ENCODE assay signal across 28 cellular contexts in genomic region chr10:92219516-92219915, GRCh38.
"Had no signal": no experiment of that assay in that cellular context is flagged by ENCODE, and none has a peak within 500 bp of the region (broad histone marks: within the 10 kb centered on the region; RNA-seq: fewer than 3 reads in every experiment).

No MANE protein-coding gene starts in this region.

- H3K27me3 ChIP-seq: esophagus squamous epithelium, neural progenitor cell, right atrium auricular region, stomach, thyroid gland, vagina had no signal

- FAIRE-seq: endometrium, frontal cortex, keratinocyte had no signal

- H3K27ac ChIP-seq: esophagus squamous epithelium, neural progenitor cell, parathyroid adenoma, right atrium auricular region, stomach, thyroid gland, vagina had no signal

- H3K4me3 ChIP-seq: esophagus squamous epithelium, lung, mucosa of descending colon, neural progenitor cell, right atrium auricular region, stomach, thyroid gland, vagina had no signal

- H3K4me1 ChIP-seq: parathyroid adenoma, right atrium auricular region, stomach, thyroid gland, vagina had no signal

- H3K9me3 Mint-ChIP-seq: effector memory CD8-positive, alpha-beta T cell; mesothelial cell of epicardium; naive B cell; nephron; neural progenitor cell; stimulated activated effector memory CD8-positive, alpha-beta T cell treated with anti-CD3 and anti-CD28 coated beads, Interleukin-12 subunit alpha, Interleukin-12 subunit beta, amount 100 ng/mL, for 72 hours had no signal

- H3K36me3 ChIP-seq: neural progenitor cell, right atrium auricular region, vagina had no signal

- H2AFZ ChIP-seq: neural progenitor cell, parathyroid adenoma had no signal

- ATAC-seq: effector memory CD8-positive, alpha-beta T cell; left lobe of liver; mucosa of descending colon; sciatic nerve; stimulated activated effector memory CD8-positive, alpha-beta T cell treated with anti-CD3 and anti-CD28 coated beads, Interleukin-12 subunit alpha, Interleukin-12 subunit beta, amount 100 ng/mL, for 72 hours had no signal

- DNase-seq: cortex of kidney; effector memory CD8-positive, alpha-beta T cell; erythroblast; esophagus squamous epithelium; head of caudate nucleus; mesenchymal stem cell; mucosa of descending colon; naive B cell; stimulated activated CD4-positive, alpha-beta T cell treated with anti-CD3 and anti-CD28 coated beads, Interleukin-2, amount 100 ng/mL, for 24 hours; stimulated activated CD4-positive, alpha-beta T cell treated with anti-CD3 and anti-CD28 coated beads, Interleukin-4, amount 100 ng/mL, for 24 hours; stimulated activated naive CD4-positive, alpha-beta T cell treated with Interleukin-2 at 50 U/mL for 16 hours; stomach; thyroid gland; trophoblast cell had no signal

- H3K9ac ChIP-seq: neural progenitor cell, parathyroid adenoma had no signal

- H3K27ac Mint-ChIP-seq: effector memory CD8-positive, alpha-beta T cell; mesothelial cell of epicardium; nephron; neural progenitor cell; progenitor cell of endocrine pancreas; stimulated activated effector memory CD8-positive, alpha-beta T cell treated with anti-CD3 and anti-CD28 coated beads, Interleukin-12 subunit alpha, Interleukin-12 subunit beta, amount 100 ng/mL, for 72 hours had no signal

- H3K4me2 ChIP-seq: neural progenitor cell had no signal

- H3K9me3 ChIP-seq: esophagus squamous epithelium, mucosa of descending colon, right atrium auricular region, stomach, thyroid gland, vagina had no signal

- H3K36me3 Mint-ChIP-seq: mesothelial cell of epicardium; naive B cell; neural progenitor cell; stimulated activated effector memory CD8-positive, alpha-beta T cell treated with anti-CD3 and anti-CD28 coated beads, Interleukin-12 subunit alpha, Interleukin-12 subunit beta, amount 100 ng/mL, for 72 hours had no signal
